Comparison of ENCODE assay signal across 33 cellular contexts in genomic region chr18:52861558-52861957, GRCh38.
"Had no signal": no experiment of that assay in that cellular context is flagged by ENCODE, and none has a peak within 500 bp of the region (broad histone marks: within the 10 kb centered on the region; RNA-seq: fewer than 3 reads in every experiment).

No MANE protein-coding gene starts in this region.

- H3K27ac ChIP-seq: adrenal gland, ascending aorta, body of pancreas, brain microvascular endothelial cell, breast epithelium, cardiac muscle cell had no signal

- FAIRE-seq: astrocyte, bronchial epithelial cell had no signal

- H3K4me3 ChIP-seq: adrenal gland, ascending aorta, body of pancreas, breast epithelium, cardiac muscle cell had no signal

- DNase-seq: activated effector memory CD4-positive, alpha-beta T cell treated with anti-CD3 and anti-CD28 coated beads, Interleukin-2, amount 50 U/mL, for 16 hours; activated effector memory CD4-positive, alpha-beta T cell treated with Interleukin-2 at 50 U/mL for 16 hours; activated gamma-delta T cell; activated gamma-delta T cell treated with Interleukin-2 at 50 U/mL for 16 hours; activated naive CD4-positive, alpha-beta T cell; activated naive CD4-positive, alpha-beta T cell treated with anti-CD3 and anti-CD28 coated beads for 36 hours; activated naive CD4-positive, alpha-beta T cell treated with anti-CD3 and anti-CD28 coated beads, Interleukin-2, amount 10 ng/mL, durations not matched to agents 7 days and 5 days; activated naive CD4-positive, alpha-beta T cell treated with anti-CD3 and anti-CD28 coated beads, Interleukin-2, amount 50 U/mL, for 16 hours; activated naive CD4-positive, alpha-beta T cell treated with Interleukin-2 at 50 U/mL for 16 hours; activated naive CD8-positive, alpha-beta T cell treated with anti-CD3 and anti-CD28 coated beads for 36 hours; activated naive CD8-positive, alpha-beta T cell treated with anti-CD3 and anti-CD28 coated beads, Interleukin-2, amount 10 ng/mL, durations not matched to agents 7 days and 5 days; activated naive CD8-positive, alpha-beta T cell treated with anti-CD3 and anti-CD28 coated beads, Interleukin-2, amount 50 U/mL, for 24 hours; activated T-cell treated with anti-CD3 and anti-CD28 coated beads, Interleukin-2, amount 50 U/mL, for 24 hours; activated T-cell treated with anti-CD3 and anti-CD28 coated beads, Interleukin-2, amount 50 U/mL, for 4 hours; activated T-cell treated with anti-CD3 and anti-CD28 coated beads, Interleukin-2, amount 50 U/mL, for 48 hours; activated T-cell treated with anti-CD3 and anti-CD28 coated beads, Interleukin-2, amount 50 U/mL, for 72 hours; adrenal gland; amniotic stem cell; amygdala; anterior cingulate cortex; aorta; body of pancreas; brain microvascular endothelial cell; caudate nucleus; central memory CD4-positive, alpha-beta T cell; cerebellar nuclear complex had no signal

- H3K9me3 ChIP-seq: adrenal gland, ascending aorta, body of pancreas, breast epithelium had no signal

- ATAC-seq: activated naive CD4-positive, alpha-beta T cell treated with anti-CD3 and anti-CD28 coated beads, Interleukin-2, amount 50 U/mL, for 72 hours; activated naive CD8-positive, alpha-beta T cell treated with anti-CD3 and anti-CD28 coated beads, Interleukin-2, amount 50 U/mL, for 24 hours; activated T-cell treated with anti-CD3 and anti-CD28 coated beads, Interleukin-2, amount 50 U/mL, for 4 hours; activated T-cell treated with anti-CD3 and anti-CD28 coated beads, Interleukin-2, amount 50 U/mL, for 72 hours; activated T-helper 17 cell treated with anti-CD3 and anti-CD28 coated beads, Interleukin-2, amount 50 U/mL, for 72 hours; body of pancreas had no signal

- H3K36me3 ChIP-seq: adrenal gland, ascending aorta, brain microvascular endothelial cell, breast epithelium, cardiac muscle cell had no signal

- H3K27me3 ChIP-seq: adrenal gland, ascending aorta, body of pancreas, brain microvascular endothelial cell, breast epithelium, cardiac muscle cell had no signal

- H3K4me1 ChIP-seq: adrenal gland, ascending aorta, body of pancreas, breast epithelium had no signal
